26 cellular contexts compared by ENCODE assay signal in genomic region chrX:133056341-133056740, GRCh38. TPM values are rescaled to one million over a fixed set of nuclear protein-coding genes. Genes with fewer than 3 reads are reported as not detected.
"Had no signal": no experiment of that assay in that cellular context is flagged by ENCODE, and none has a peak within 500 bp of the region (broad histone marks: within the 10 kb centered on the region; RNA-seq: fewer than 3 reads in every experiment).

No MANE protein-coding gene starts in this region.

- H3K4me1 ChIP-seq: colonic mucosa, gastroesophageal sphincter, prostate gland, upper lobe of right lung had no signal

- H3K27ac ChIP-seq: colonic mucosa, gastroesophageal sphincter, hepatocyte, prostate gland, upper lobe of right lung had no signal

- H3K4me1 Mint-ChIP-seq: activated B cell treated with CpG ODN at 0.5 μM for 24 hours; activated CD4-positive, alpha-beta T cell treated with anti-CD3 and anti-CD28 coated beads, Interleukin-2, amount 10 ng/mL, durations not matched to agents 24 days and 14 days had no signal

- H3K27me3 ChIP-seq: gastroesophageal sphincter, hepatocyte, upper lobe of right lung had no signal

- H3K4me3 Mint-ChIP-seq: activated B cell treated with CpG ODN at 0.5 μM for 24 hours; activated CD4-positive, alpha-beta T cell treated with anti-CD3 and anti-CD28 coated beads, Interleukin-2, amount 10 ng/mL, durations not matched to agents 24 days and 14 days; activated CD8-positive, alpha-beta T cell treated with anti-CD3 and anti-CD28 coated beads, Interleukin-2, amount 10 ng/mL, durations not matched to agents 7 days and 5 days; neural crest cell had no signal

- DNase-seq: activated B cell treated with CpG ODN at 0.5 μM for 24 hours; activated CD4-positive, alpha-beta T cell treated with anti-CD3 and anti-CD28 coated beads, Interleukin-2, amount 10 ng/mL, durations not matched to agents 24 days and 14 days; activated CD8-positive, alpha-beta memory T cell treated with anti-CD3 and anti-CD28 coated beads, Interleukin-2, amount 50 U/mL, for 4 hours; activated CD8-positive, alpha-beta T cell treated with anti-CD3 and anti-CD28 coated beads, Interleukin-2, amount 10 ng/mL, durations not matched to agents 7 days and 5 days; activated effector memory CD4-positive, alpha-beta T cell treated with anti-CD3 and anti-CD28 coated beads, Interleukin-2, amount 50 U/mL, for 16 hours; activated T-cell treated with anti-CD3 and anti-CD28 coated beads, Interleukin-2, amount 50 U/mL, for 48 hours; caudate nucleus; colonic mucosa; kidney; left ventricle myocardium superior; right cardiac atrium; small intestine; stimulated activated naive CD8-positive, alpha-beta T cell treated with anti-CD3 and anti-CD28 coated beads, Interleukin-15, Interleukin-2, amounts not matched to agents 100 U/mL and 50 U/mL, for 24 hours; T-helper 2 cell; upper lobe of right lung had no signal

- H3K9me3 ChIP-seq: colonic mucosa, gastroesophageal sphincter, prostate gland, upper lobe of right lung had no signal

- H3K36me3 Mint-ChIP-seq: activated naive CD4-positive, alpha-beta T cell treated with anti-CD3 and anti-CD28 coated beads, Interleukin-2, amount 50 U/mL, for 72 hours had no signal

- H3K36me3 ChIP-seq: colonic mucosa, gastroesophageal sphincter, prostate gland, upper lobe of right lung had no signal

- H3K9me3 Mint-ChIP-seq: activated B cell treated with CpG ODN at 0.5 μM for 24 hours; activated CD4-positive, alpha-beta T cell treated with anti-CD3 and anti-CD28 coated beads, Interleukin-2, amount 10 ng/mL, durations not matched to agents 24 days and 14 days; activated naive CD4-positive, alpha-beta T cell treated with anti-CD3 and anti-CD28 coated beads, Interleukin-2, amount 50 U/mL, for 72 hours; neural crest cell had no signal

- FAIRE-seq: kidney, small intestine, TTC549 had no signal

- H3K27ac Mint-ChIP-seq: activated B cell treated with CpG ODN at 0.5 μM for 24 hours; activated CD4-positive, alpha-beta T cell treated with anti-CD3 and anti-CD28 coated beads, Interleukin-2, amount 10 ng/mL, durations not matched to agents 24 days and 14 days; activated CD8-positive, alpha-beta T cell treated with anti-CD3 and anti-CD28 coated beads, Interleukin-2, amount 10 ng/mL, durations not matched to agents 7 days and 5 days; activated naive CD4-positive, alpha-beta T cell treated with anti-CD3 and anti-CD28 coated beads, Interleukin-2, amount 50 U/mL, for 72 hours had no signal

- H3K4me3 ChIP-seq: colonic mucosa, gastroesophageal sphincter, hepatocyte, prostate gland, upper lobe of right lung had no signal

- ATAC-seq: activated CD8-positive, alpha-beta T cell treated with anti-CD3 and anti-CD28 coated beads, Interleukin-2, amount 10 ng/mL, durations not matched to agents 7 days and 5 days; activated naive CD4-positive, alpha-beta T cell treated with anti-CD3 and anti-CD28 coated beads, Interleukin-2, amount 50 U/mL, for 72 hours; gastroesophageal sphincter; left ventricle myocardium superior; right cardiac atrium; stimulated activated naive CD8-positive, alpha-beta T cell treated with anti-CD3 and anti-CD28 coated beads, Interleukin-15, Interleukin-2, amounts not matched to agents 100 U/mL and 50 U/mL, for 24 hours; upper lobe of right lung had no signal

RNA-seq across cellular contexts. Expression of gene USP26, which starts 40.6 kb away (rescaled TPM):
- total RNA-seq: activated B cell treated with CpG ODN at 0.5 μM for 24 hours; activated CD4-positive, alpha-beta T cell treated with anti-CD3 and anti-CD28 coated beads, Interleukin-2, amount 10 ng/mL, durations not matched to agents 24 days and 14 days; activated CD8-positive, alpha-beta T cell treated with anti-CD3 and anti-CD28 coated beads, Interleukin-2, amount 10 ng/mL, durations not matched to agents 7 days and 5 days; activated naive CD4-positive, alpha-beta T cell treated with anti-CD3 and anti-CD28 coated beads, Interleukin-2, amount 50 U/mL, for 72 hours; colonic mucosa; fibroblast of lung; gastroesophageal sphincter; kidney; left ventricle myocardium superior; mesenteric fat pad; myocyte; neural crest cell; osteoblast; right cardiac atrium; temporal lobe; upper lobe of right lung had no signal
- polyA plus RNA-seq: fibroblast of lung, hepatocyte, right cardiac atrium, small intestine had no signal
